In the genomic region with DNA sequence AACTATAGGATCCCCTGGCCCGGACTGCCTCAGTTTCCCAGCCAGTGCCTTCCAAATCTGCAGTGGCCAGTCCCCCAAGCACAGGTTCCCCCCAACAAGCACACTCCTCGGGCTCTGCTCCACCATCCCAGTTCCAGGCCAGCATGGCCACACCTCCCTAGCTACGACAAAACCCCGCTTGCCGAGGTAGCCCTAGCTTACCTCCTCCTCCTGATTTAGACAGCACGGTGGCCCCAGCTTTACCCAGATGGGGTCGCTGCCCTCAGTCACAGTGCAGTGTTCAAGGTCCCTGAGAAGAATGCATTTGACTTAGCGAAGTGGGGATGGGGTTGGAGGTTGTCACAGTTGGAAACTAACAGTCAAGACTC, we compare ENCODE assay signal across 9 cellular contexts. TPM values are rescaled to one million over a fixed set of nuclear protein-coding genes. Genes with fewer than 3 reads are reported as not detected.
DNase-seq lines count a peak whose midpoint lies in the region; ATAC-seq, FAIRE-seq and TF ChIP-seq lines count a peak whose summit lies in the region.
"Had no signal": no experiment of that assay in that cellular context is flagged by ENCODE, and none has a peak within 500 bp of the region (broad histone marks: within the 10 kb centered on the region; RNA-seq: fewer than 3 reads in every experiment).

No MANE protein-coding gene starts in this region.

- no peaks in the 10 kb centered on the region for H4K20me1 ChIP-seq in HepG2 (ENCODE audit: insufficient read depth, low read length)

- peaks cover 27% of the 10 kb centered on the region for H3K4me1 ChIP-seq in HepG2 (ENCODE audit: insufficient read depth, low read length)
- H3K4me1 ChIP-seq in thyroid gland, result peaks cover 6 to 7% of the 10 kb centered on the region in 2 donors

- CTCF ChIA-PET in HepG2 (lab: Yijun Ruan, JAX; ENCODE audit: low intra/inter-chr PET ratio, low total read pairs), result no interaction called here

- intact Hi-C loops in HepG2 (cut with micrococcal nuclease; ENCODE audit: unreplicated experiment) (no loop called here), thyroid gland (cut with DNase I) (loop anchor here (5.0 kb wide), 1 partner anchor 174 kb away; the partner anchor contains the start of gene SLC2A8)

- peaks cover 39% of the 10 kb centered on the region for H3K4me1 Mint-ChIP-seq in activated T-cell treated with anti-CD3 and anti-CD28 coated beads, Interleukin-2, amount 50 U/mL, for 72 hours (ENCODE audit: low read depth)

- H3K36me3 Mint-ChIP-seq in activated T-cell treated with anti-CD3 and anti-CD28 coated beads, Interleukin-2, amount 50 U/mL, for 72 hours (ENCODE audit: insufficient read depth in 2 of 2), result no peaks in the 10 kb centered on the region

- in situ Hi-C loops in astrocyte of the cerebellum (cut with HindIII; ENCODE audit: low sequenced_read_pairs) (no loop called here), HepG2 (cut with HindIII; ENCODE audit: extremely low pct_ligation_motif_present, low pct_unique_long_range_greater_than_20kb) (no loop called here)

- H3K27ac ChIP-seq in HepG2 (ENCODE audit: extremely low read length, insufficient read depth, low read length) (peak overlapping the region; percentile 79), thyroid gland (peak overlapping the region; percentile 19 to 66 (median 60))

- FAIRE-seq in HepG2 (lab: Jason Lieb, UNC), result no peak
- FAIRE-seq: frontal cortex had no signal

- BruUV-seq in HepG2 (replicated peaks; lab: Mats Ljungman, UMichigan), result no TSS peak

- peak in 1 of 2 donors; percentile 21 for DNase-seq in activated T-cell treated with anti-CD3 and anti-CD28 coated beads, Interleukin-2, amount 50 U/mL, for 72 hours
- no peak for DNase-seq in activated T-cell treated with anti-CD3 and anti-CD28 coated beads, Interleukin-2, amount 50 U/mL, for 1 hour
- DNase-seq in astrocyte of the cerebellum (ENCODE audit: low read depth), result no peak
- DNase-seq in HepG2 (ENCODE audit: low spot score), result no peak
- no peak for DNase-seq in thyroid gland
- no peak for DNase-seq in DMS 273 treated with DMSO at 0.1 percent for 48 hours (lab: John Stamatoyannopoulos, UW)
- no peak for DNase-seq in glomerular visceral epithelial cell (ENCODE audit: extremely low spot score)

- TF ChIP-seq POLR2A in HepG2 (IDR thresholded peaks at IDR 0.05; ENCODE audit: insufficient read depth in 1 of 2, low read depth in 2 of 2, low read length in 2 of 2) (no peak), thyroid gland (IDR thresholded peaks at IDR 0.05) (no peak)

- H3K9me3 ChIP-seq in HepG2 (ENCODE audit: low read length) (no peaks in the 10 kb centered on the region), thyroid gland (no peaks in the 10 kb centered on the region)

- TF ChIP-seq CTCF in astrocyte of the cerebellum (IDR thresholded peaks at IDR 0.05; ENCODE audit: low read depth, low read length, missing control alignments) (no peak), HepG2 (CRISPR knock-in tag; IDR thresholded peaks at IDR 0.05) (peak; percentile 59), thyroid gland (IDR thresholded peaks at IDR 0.05) (no peak)

- no peaks in the 10 kb centered on the region for H3K9me3 Mint-ChIP-seq in activated T-cell treated with anti-CD3 and anti-CD28 coated beads, Interleukin-2, amount 50 U/mL, for 72 hours

- WGBS in HepG2 (ENCODE audit: low lambda C conversion rate), result 0% methylated on average over 8 of the region's 8 CpGs
- WGBS in thyroid gland, 2 donors, result 36 to 49% methylated on average over 6 to 8 of the region's 8 CpGs

- peak overlapping the region; percentile 97 for H3K4me2 ChIP-seq in HepG2 (ENCODE audit: low read depth, low read length)

- TF ChIP-seq RAD21 in HepG2 (CRISPR knock-in tag; IDR thresholded peaks at IDR 0.05), result no peak

- H3K27me3 Mint-ChIP-seq in activated T-cell treated with anti-CD3 and anti-CD28 coated beads, Interleukin-2, amount 50 U/mL, for 72 hours (ENCODE audit: low read depth), result peaks cover 22% of the 10 kb centered on the region

- no peaks in the 10 kb centered on the region for H3K79me2 ChIP-seq in HepG2 (ENCODE audit: insufficient read depth, low read length)

- H3K27me3 ChIP-seq in HepG2 (ENCODE audit: control insufficient read depth in 1 of 2, insufficient read depth in 2 of 2, low read length in 2 of 2) (peaks cover 0 to 4% of the 10 kb centered on the region in 2 experiments; a peak in 2 of 5 replicates), thyroid gland (no peaks in the 10 kb centered on the region)

- H3K4me3 ChIP-seq in astrocyte of the cerebellum (ENCODE audit: low read depth, low read length), result peak overlapping the region; percentile 47
- H3K4me3 ChIP-seq in HepG2 (replicated peaks in 1 of 3; ENCODE audit: insufficient read depth in 1 of 3, low read depth in 2 of 3, low read length in 3 of 3), result peak overlapping the region; percentile 62 to 92 (median 70); a peak in 5 of 6 replicates
- H3K4me3 ChIP-seq in thyroid gland (replicated peaks in 1 of 3), result peak overlapping the region in 1 of 3 donors; percentile 34

- no peak overlapping the region for H3K27ac Mint-ChIP-seq in activated T-cell treated with anti-CD3 and anti-CD28 coated beads, Interleukin-2, amount 50 U/mL, for 72 hours

- TF ChIP-seq EP300 in HepG2 (IDR thresholded peaks at IDR 0.05; ENCODE audit: low read depth in 2 of 2, low read length in 2 of 2) (no peak), HepG2 (CRISPR knock-in tag; IDR thresholded peaks at IDR 0.05; ENCODE audit: borderline replicate concordance) (no peak)

- no peak overlapping the region for H2AFZ ChIP-seq in HepG2 (ENCODE audit: low read length)

- H3K9ac ChIP-seq in HepG2 (ENCODE audit: insufficient read depth, low read depth, low read length), result peak overlapping the region; percentile 47; the same call in 1 of the 2 replicates

- no peaks in the 10 kb centered on the region for H3K36me3 ChIP-seq in HepG2 (replicated peaks in 1 of 2; ENCODE audit: control insufficient read depth in 1 of 2, insufficient read depth in 2 of 2, low read length in 2 of 2)
- no peaks in the 10 kb centered on the region for H3K36me3 ChIP-seq in thyroid gland

- POLR2A ChIA-PET in HepG2 (lab: Yijun Ruan, JAX), result interaction anchor here (0.9 to 3.6 kb wide), 11 partner anchors 9 to 229 kb away, joined by 3 to 40 read pairs (median 6); partner anchors contain the start of genes SLC2A8 and ZNF79

- ATAC-seq in activated T-cell treated with anti-CD3 and anti-CD28 coated beads, Interleukin-2, amount 50 U/mL, for 72 hours (replicated peaks in 1 of 2), result no peak
- ATAC-seq in HepG2 (peak; percentile 38), GM21717 (IDR thresholded peaks at IDR 0.05; ENCODE audit: unreplicated experiment) (no peak)

- H3K4me3 Mint-ChIP-seq in activated T-cell treated with anti-CD3 and anti-CD28 coated beads, Interleukin-2, amount 50 U/mL, for 72 hours, result peak overlapping the region; percentile 79 to 93

TF ChIP-seq in HepG2, 621 proteins besides CTCF, POLR2A, EP300 and RAD21:
- TF ChIP-seq ESRRA (CRISPR knock-in tag; IDR thresholded peaks at IDR 0.05; ENCODE audit: low read depth), result 0 out of 2 replicates have a peak, but pooled peaks have one; percentile 7
- 0 out of 2 replicates have a peak, but pooled peaks have one; percentile 19 for TF ChIP-seq BORCS8-MEF2B (CRISPR knock-in tag; IDR thresholded peaks at IDR 0.05)
- TF ChIP-seq SP5 (CRISPR knock-in tag; IDR thresholded peaks at IDR 0.05; ENCODE audit: borderline replicate concordance, low read depth), result 0 out of 2 replicates have a peak, but pooled peaks have one; percentile 4
- TF ChIP-seq ZNF138 (CRISPR knock-in tag; IDR thresholded peaks at IDR 0.05; ENCODE audit: low read depth), result no peak
- peak; percentile 21; the same call in 1 of the 2 replicates for TF ChIP-seq HNF4A (CRISPR knock-in tag; IDR thresholded peaks at IDR 0.05)

RNA-seq across cellular contexts. Expression of gene GARNL3, which starts 40.8 kb away (rescaled TPM):
- 1 to 10 TPM; 2.2 to 4.7 TPM for total RNA-seq in activated T-cell treated with anti-CD3 and anti-CD28 coated beads, Interleukin-2, amount 50 U/mL, for 72 hours
- 6.0 and 11.0 TPM in 2 replicates for total RNA-seq in HepG2 (2016; rRNA removed; fragmentation: Illumina TruSeq; extraction: Trizol)
- total RNA-seq in HepG2 (2016; cell fraction: cytosol; rRNA removed; fragmentation: Illumina TruSeq; extraction: Trizol; ENCODE audit: low read depth), result 5.0 and 6.1 TPM in 2 replicates
- total RNA-seq in HepG2 (2016; cell fraction: insoluble cytoplasmic fraction; rRNA removed; fragmentation: Illumina TruSeq; extraction: Trizol), result 4.9 and 8.3 TPM in 2 replicates
- total RNA-seq in HepG2 (2016; cell fraction: membrane; rRNA removed; fragmentation: Illumina TruSeq; extraction: Trizol), result 4.0 and 4.8 TPM in 2 replicates
- 23.2 and 25.8 TPM in 2 replicates for total RNA-seq in HepG2 (2016; cell fraction: nucleus; rRNA removed; fragmentation: Illumina TruSeq; extraction: Trizol)
- 3.9 and 6.7 TPM in 2 replicates for polyA plus RNA-seq in HepG2 (2011; rRNA removed)
- polyA plus RNA-seq in HepG2 (2011; cell fraction: cytosol; rRNA removed), result 2.0 and 3.1 TPM in 2 replicates
- polyA plus RNA-seq in HepG2 (2011; cell fraction: nucleus; rRNA removed), result 30.0 and 33.5 TPM in 2 replicates
- polyA plus RNA-seq in HepG2 (2012), result 7.4 and 7.5 TPM in 2 replicates
- polyA plus RNA-seq in HepG2 (2016; cell fraction: cytosol; fragmentation: Illumina TruSeq; extraction: Trizol; ENCODE audit: low read depth), result 1.2 and 1.5 TPM in 2 replicates
- 2.9 and 4.3 TPM in 2 replicates for polyA plus RNA-seq in HepG2 (2016; cell fraction: insoluble cytoplasmic fraction; fragmentation: Illumina TruSeq; extraction: Trizol; ENCODE audit: low read depth)
- polyA plus RNA-seq in HepG2 (2016; cell fraction: membrane; fragmentation: Illumina TruSeq; extraction: Trizol; ENCODE audit: low read depth), result 2.1 and 2.2 TPM in 2 replicates
- polyA plus RNA-seq in HepG2 (2016; cell fraction: nucleus; fragmentation: Illumina TruSeq; extraction: Trizol; ENCODE audit: insufficient read depth, low read depth), result 20.4 and 21.1 TPM in 2 replicates
- polyA minus RNA-seq in HepG2 (2011; rRNA and poly(A)+ RNA removed; ENCODE audit: low replicate concordance), result 4.7 and 5.2 TPM in 2 replicates
- polyA minus RNA-seq in HepG2 (2011; cell fraction: cytosol; rRNA and poly(A)+ RNA removed), result 3.6 and 7.7 TPM in 2 replicates
- polyA minus RNA-seq in HepG2 (2011; cell fraction: nucleus; rRNA and poly(A)+ RNA removed), result 29.7 and 53.3 TPM in 2 replicates
- total RNA-seq in thyroid gland, result 10 to 100 TPM; 14.6 to 49.1 (median 20.1) TPM
